2 cellular contexts compared by ENCODE assay signal in genomic region chr16:2775317-2775716, GRCh38.
TF ChIP-seq lines count a peak whose summit lies in the region.

No MANE protein-coding gene starts in this region.

TF ChIP-seq in SK-N-SH, 30 proteins besides CTCF, POLR2A, EP300 and RAD21:
- TF ChIP-seq, protein P1, sequence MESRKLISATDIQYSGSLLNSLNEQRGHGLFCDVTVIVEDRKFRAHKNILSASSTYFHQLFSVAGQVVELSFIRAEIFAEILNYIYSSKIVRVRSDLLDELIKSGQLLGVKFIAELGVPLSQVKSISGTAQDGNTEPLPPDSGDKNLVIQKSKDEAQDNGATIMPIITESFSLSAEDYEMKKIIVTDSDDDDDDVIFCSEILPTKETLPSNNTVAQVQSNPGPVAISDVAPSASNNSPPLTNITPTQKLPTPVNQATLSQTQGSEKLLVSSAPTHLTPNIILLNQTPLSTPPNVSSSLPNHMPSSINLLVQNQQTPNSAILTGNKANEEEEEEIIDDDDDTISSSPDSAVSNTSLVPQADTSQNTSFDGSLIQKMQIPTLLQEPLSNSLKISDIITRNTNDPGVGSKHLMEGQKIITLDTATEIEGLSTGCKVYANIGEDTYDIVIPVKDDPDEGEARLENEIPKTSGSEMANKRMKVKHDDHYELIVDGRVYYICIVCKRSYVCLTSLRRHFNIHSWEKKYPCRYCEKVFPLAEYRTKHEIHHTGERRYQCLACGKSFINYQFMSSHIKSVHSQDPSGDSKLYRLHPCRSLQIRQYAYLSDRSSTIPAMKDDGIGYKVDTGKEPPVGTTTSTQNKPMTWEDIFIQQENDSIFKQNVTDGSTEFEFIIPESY (IDR thresholded peaks at IDR 0.05; ENCODE audit: borderline replicate concordance, low read depth), result no peak
- TF ChIP-seq EZH2phosphoT487 (IDR thresholded peaks at IDR 0.05; ENCODE audit: borderline replicate concordance, low read depth) (no peak), RXRA (IDR thresholded peaks at IDR 0.05; ENCODE audit: borderline replicate concordance, low read depth) (no peak), SIN3A (IDR thresholded peaks at IDR 0.05; ENCODE audit: borderline replicate concordance, low read depth, low read length) (no peak), PBX3 (IDR thresholded peaks at IDR 0.05) (no peak), FOXM1 (IDR thresholded peaks at IDR 0.05; ENCODE audit: low read depth) (no peak), FOSL2 (IDR thresholded peaks at IDR 0.05; ENCODE audit: borderline replicate concordance, low read depth) (no peak), TEAD4 (IDR thresholded peaks at IDR 0.05; ENCODE audit: borderline replicate concordance, insufficient read depth) (no peak), GATA2 (CRISPR knock-in tag; IDR thresholded peaks at IDR 0.05) (no peak)
TF ChIP-seq in SK-N-SH: peak in this region for 0.

TF ChIP-seq in SK-N-SH treated with all-trans-retinoic acid at 6 μM for 48 hours, 23 proteins besides CTCF, POLR2A, EP300 and RAD21 (continued from another document):
- TF ChIP-seq, protein P2, sequence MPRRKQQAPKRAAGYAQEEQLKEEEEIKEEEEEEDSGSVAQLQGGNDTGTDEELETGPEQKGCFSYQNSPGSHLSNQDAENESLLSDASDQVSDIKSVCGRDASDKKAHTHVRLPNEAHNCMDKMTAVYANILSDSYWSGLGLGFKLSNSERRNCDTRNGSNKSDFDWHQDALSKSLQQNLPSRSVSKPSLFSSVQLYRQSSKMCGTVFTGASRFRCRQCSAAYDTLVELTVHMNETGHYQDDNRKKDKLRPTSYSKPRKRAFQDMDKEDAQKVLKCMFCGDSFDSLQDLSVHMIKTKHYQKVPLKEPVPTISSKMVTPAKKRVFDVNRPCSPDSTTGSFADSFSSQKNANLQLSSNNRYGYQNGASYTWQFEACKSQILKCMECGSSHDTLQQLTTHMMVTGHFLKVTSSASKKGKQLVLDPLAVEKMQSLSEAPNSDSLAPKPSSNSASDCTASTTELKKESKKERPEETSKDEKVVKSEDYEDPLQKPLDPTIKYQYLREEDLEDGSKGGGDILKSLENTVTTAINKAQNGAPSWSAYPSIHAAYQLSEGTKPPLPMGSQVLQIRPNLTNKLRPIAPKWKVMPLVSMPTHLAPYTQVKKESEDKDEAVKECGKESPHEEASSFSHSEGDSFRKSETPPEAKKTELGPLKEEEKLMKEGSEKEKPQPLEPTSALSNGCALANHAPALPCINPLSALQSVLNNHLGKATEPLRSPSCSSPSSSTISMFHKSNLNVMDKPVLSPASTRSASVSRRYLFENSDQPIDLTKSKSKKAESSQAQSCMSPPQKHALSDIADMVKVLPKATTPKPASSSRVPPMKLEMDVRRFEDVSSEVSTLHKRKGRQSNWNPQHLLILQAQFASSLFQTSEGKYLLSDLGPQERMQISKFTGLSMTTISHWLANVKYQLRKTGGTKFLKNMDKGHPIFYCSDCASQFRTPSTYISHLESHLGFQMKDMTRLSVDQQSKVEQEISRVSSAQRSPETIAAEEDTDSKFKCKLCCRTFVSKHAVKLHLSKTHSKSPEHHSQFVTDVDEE (CRISPR knock-in tag; IDR thresholded peaks at IDR 0.05), result no peak
